In genomic region chr20:64057628-64058498, GRCh38 we compare ENCODE assay signal across 1 cellular context.
A peak's percentile ranks its signal among the peaks of the same experiment; 100 is the strongest.
TF ChIP-seq lines count a peak whose summit lies in the region.

No MANE protein-coding gene starts in this region.

TF ChIP-seq in HepG2, 621 proteins besides CTCF, POLR2A, EP300 and RAD21 (continued from another document and continues in another):
- peak; percentile 77 for TF ChIP-seq ZBTB33 (CRISPR knock-in tag; IDR thresholded peaks at IDR 0.05)
- TF ChIP-seq ZXDC (CRISPR knock-in tag; IDR thresholded peaks at IDR 0.05), result 0 out of 2 replicates have a peak, but pooled peaks have one; percentile 77
- no peak; the same call in 1 of the 2 replicates for TF ChIP-seq ZBED4 (CRISPR knock-in tag; IDR thresholded peaks at IDR 0.05; ENCODE audit: borderline replicate concordance)
- no peak for TF ChIP-seq ATF1 (CRISPR knock-in tag; IDR thresholded peaks at IDR 0.05)
- 0 out of 2 replicates have a peak, but pooled peaks have one; percentile 38 for TF ChIP-seq TRAFD1 (CRISPR knock-in tag; IDR thresholded peaks at IDR 0.05; ENCODE audit: borderline replicate concordance)
- TF ChIP-seq ESRRA (CRISPR knock-in tag; IDR thresholded peaks at IDR 0.05; ENCODE audit: low read depth), result peak; percentile 16; the same call in 1 of the 2 replicates
- TF ChIP-seq RFXANK (CRISPR knock-in tag; IDR thresholded peaks at IDR 0.05), result peak; percentile 75; the same call in 1 of the 2 replicates
- TF ChIP-seq REPIN1 (CRISPR knock-in tag; IDR thresholded peaks at IDR 0.05; ENCODE audit: borderline replicate concordance, low read depth), result peak; percentile 70; the same call in 1 of the 2 replicates
- TF ChIP-seq ZNF512B (CRISPR knock-in tag; IDR thresholded peaks at IDR 0.05; ENCODE audit: borderline replicate concordance), result 0 out of 2 replicates have a peak, but pooled peaks have one; percentile 21
- peak; percentile 85 for TF ChIP-seq ZNF740 (CRISPR knock-in tag; IDR thresholded peaks at IDR 0.05)
- TF ChIP-seq ZSCAN22 (CRISPR knock-in tag; IDR thresholded peaks at IDR 0.05), result no peak; the same call in 1 of the 2 replicates
- TF ChIP-seq ZNF883 (CRISPR knock-in tag; IDR thresholded peaks at IDR 0.05; ENCODE audit: not compliant biosample characterization), result no peak
- peak; percentile 30; the same call in 1 of the 2 replicates for TF ChIP-seq HBP1 (CRISPR knock-in tag; IDR thresholded peaks at IDR 0.05; ENCODE audit: low read depth)
- TF ChIP-seq NONO (IDR thresholded peaks at IDR 0.05), result no peak
- TF ChIP-seq NONO (CRISPR knock-in tag; conservative IDR thresholded peaks at IDR 0.05), result peak; percentile 70; the same call in 1 of the 2 replicates
- TF ChIP-seq ZNF776 (CRISPR knock-in tag; IDR thresholded peaks at IDR 0.05), result no peak
- TF ChIP-seq BATF2 (CRISPR knock-in tag; IDR thresholded peaks at IDR 0.05), result no peak
- TF ChIP-seq CBFB (CRISPR knock-in tag; IDR thresholded peaks at IDR 0.05), result peak; percentile 55; the same call in 1 of the 2 replicates
- TF ChIP-seq ZFX (CRISPR knock-in tag; IDR thresholded peaks at IDR 0.05; ENCODE audit: low read depth), result 0 out of 2 replicates have a peak, but pooled peaks have one; percentile 12
- TF ChIP-seq IKZF1 (IDR thresholded peaks at IDR 0.05), result no peak
- no peak for TF ChIP-seq BORCS8-MEF2B (CRISPR knock-in tag; IDR thresholded peaks at IDR 0.05)
- TF ChIP-seq USF2 (IDR thresholded peaks at IDR 0.05; ENCODE audit: low read depth, low read length), result peak; percentile 21; the same call in 1 of the 2 replicates
- no peak for TF ChIP-seq USF2 (CRISPR knock-in tag; IDR thresholded peaks at IDR 0.05; ENCODE audit: borderline replicate concordance)
- TF ChIP-seq ZNF383 (CRISPR knock-in tag; IDR thresholded peaks at IDR 0.05; ENCODE audit: borderline replicate concordance), result 0 out of 2 replicates have a peak, but pooled peaks have one; percentile 24
- peak; percentile 62; the same call in 1 of the 2 replicates for TF ChIP-seq ZNF710 (CRISPR knock-in tag; IDR thresholded peaks at IDR 0.05; ENCODE audit: borderline replicate concordance)
- peak; percentile 97 for TF ChIP-seq ZBTB7A (CRISPR knock-in tag; IDR thresholded peaks at IDR 0.05)
- TF ChIP-seq ZNF446 (CRISPR knock-in tag; IDR thresholded peaks at IDR 0.05), result peak; percentile 69; the same call in 1 of the 2 replicates
- peak; percentile 69 for TF ChIP-seq MED1 (CRISPR knock-in tag; IDR thresholded peaks at IDR 0.05)
- no peak for TF ChIP-seq ZNF121 (CRISPR knock-in tag; IDR thresholded peaks at IDR 0.05)
- peak; percentile 63; the same call in 1 of the 2 replicates for TF ChIP-seq KLF6 (CRISPR knock-in tag; IDR thresholded peaks at IDR 0.05)
- TF ChIP-seq KLF11 (CRISPR knock-in tag; IDR thresholded peaks at IDR 0.05), result no peak
- TF ChIP-seq RBAK (CRISPR knock-in tag; IDR thresholded peaks at IDR 0.05), result peak; percentile 72; the same call in 1 of the 2 replicates
- TF ChIP-seq MAF1 (CRISPR knock-in tag; IDR thresholded peaks at IDR 0.05; ENCODE audit: borderline replicate concordance), result peak; percentile 73; the same call in 1 of the 2 replicates
- TF ChIP-seq KLF9 (CRISPR knock-in tag; IDR thresholded peaks at IDR 0.05; ENCODE audit: low read depth), result peak; percentile 22; the same call in 1 of the 2 replicates
- peak; percentile 63 for TF ChIP-seq POGZ (CRISPR knock-in tag; IDR thresholded peaks at IDR 0.05)
- peak; percentile 33; the same call in 1 of the 2 replicates for TF ChIP-seq ZNF264 (CRISPR knock-in tag; IDR thresholded peaks at IDR 0.05)
